ENCODE assay signal across 21 cellular contexts in the genomic region with DNA sequence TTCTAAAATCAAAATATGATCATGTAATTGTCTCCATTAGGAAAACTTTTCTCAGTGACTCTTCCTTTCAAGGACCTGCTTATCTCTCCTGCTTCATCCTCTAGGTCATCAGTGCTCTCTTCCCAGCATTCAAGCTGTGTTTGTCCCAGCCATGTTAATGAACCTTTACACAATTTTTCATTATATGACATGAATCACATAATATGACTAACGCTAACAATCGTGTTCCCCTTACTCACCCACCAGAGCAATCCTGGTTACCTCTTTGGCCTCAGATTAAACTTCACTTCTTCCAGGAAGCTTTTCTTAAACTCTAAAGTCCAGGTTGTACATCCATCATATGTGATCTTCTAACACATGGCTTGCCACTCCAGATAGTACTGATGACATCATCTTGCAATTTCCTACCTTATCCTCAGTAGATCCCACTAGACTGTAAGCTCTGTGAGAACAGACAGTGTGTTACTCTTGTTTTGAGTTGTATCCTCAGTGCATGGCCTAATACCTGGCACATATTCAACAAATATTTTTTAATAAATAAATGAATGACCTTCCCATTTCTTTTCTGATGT.
"Had no signal": no experiment of that assay in that cellular context is flagged by ENCODE, and none has a peak within 500 bp of the region (broad histone marks: within the 10 kb centered on the region; RNA-seq: fewer than 3 reads in every experiment).

No MANE protein-coding gene starts in this region.

- H3K9me3 Mint-ChIP-seq: nephron progenitor cell; stimulated activated naive B cell treated with anti-CD40 and anti-IgM and Interleukin-4, amounts not matched to agents 10 μg/mL and 1 μg/mL and 100 μg/mL, for 72 hours; stimulated activated naive CD8-positive, alpha-beta T cell treated with anti-CD3 and anti-CD28 coated beads, Interleukin-15, amount 100 ng/mL, for 72 hours had no signal

- H3K27ac ChIP-seq: heart right ventricle, psoas muscle, sigmoid colon, skin epidermis, testis, tibial nerve, upper lobe of right lung, vagina had no signal

- H3K36me3 ChIP-seq: heart right ventricle, sigmoid colon, tibial nerve, upper lobe of right lung, vagina had no signal

- H3K9me3 ChIP-seq: heart right ventricle, psoas muscle, sigmoid colon, testis, tibial nerve, upper lobe of right lung, vagina had no signal

- H3K4me1 Mint-ChIP-seq: naive thymus-derived CD4-positive, alpha-beta T cell; nephron progenitor cell; stimulated activated naive B cell treated with anti-CD40 and anti-IgM and Interleukin-4, amounts not matched to agents 10 μg/mL and 1 μg/mL and 100 μg/mL, for 72 hours; stimulated activated naive CD8-positive, alpha-beta T cell treated with anti-CD3 and anti-CD28 coated beads, Interleukin-15, amount 100 ng/mL, for 72 hours had no signal

- H3K4me1 ChIP-seq: heart right ventricle, psoas muscle, sigmoid colon, testis, tibial nerve, upper lobe of right lung, vagina had no signal

- DNase-seq: dermis blood vessel endothelial cell; erythroblast; heart right ventricle; hypothalamus; kidney glomerular epithelial cell; mammary epithelial cell; naive thymus-derived CD4-positive, alpha-beta T cell; nephron progenitor cell; psoas muscle; sigmoid colon; stimulated activated CD4-positive, alpha-beta T cell treated with anti-CD3 and anti-CD28 coated beads, Interleukin-2, amount 100 ng/mL, for 24 hours; stimulated activated CD4-positive, alpha-beta T cell treated with anti-CD3 and anti-CD28 coated beads, Interleukin-4, amount 100 ng/mL, for 4 hours; stimulated activated naive B cell treated with anti-CD40 and anti-IgM and Interleukin-4, amounts not matched to agents 10 μg/mL and 1 μg/mL and 100 μg/mL, for 72 hours; stimulated activated naive CD8-positive, alpha-beta T cell treated with anti-CD3 and anti-CD28 coated beads, Interleukin-15, amount 100 ng/mL, for 72 hours; testis; upper lobe of right lung had no signal

- H3K27me3 ChIP-seq: heart right ventricle, sigmoid colon, testis, tibial nerve, upper lobe of right lung, vagina had no signal

- H3K4me3 ChIP-seq: heart right ventricle, psoas muscle, sigmoid colon, skin epidermis, testis, tibial nerve, upper lobe of right lung, vagina had no signal

- H3K27ac Mint-ChIP-seq: naive thymus-derived CD4-positive, alpha-beta T cell; nephron progenitor cell; stimulated activated naive B cell treated with anti-CD40 and anti-IgM and Interleukin-4, amounts not matched to agents 10 μg/mL and 1 μg/mL and 100 μg/mL, for 72 hours; stimulated activated naive CD8-positive, alpha-beta T cell treated with anti-CD3 and anti-CD28 coated beads, Interleukin-15, amount 100 ng/mL, for 72 hours had no signal

- FAIRE-seq: frontal cortex, islet of Langerhans had no signal

- H3K36me3 Mint-ChIP-seq: stimulated activated naive B cell treated with anti-CD40 and anti-IgM and Interleukin-4, amounts not matched to agents 10 μg/mL and 1 μg/mL and 100 μg/mL, for 72 hours had no signal

- H3K27me3 Mint-ChIP-seq: stimulated activated naive B cell treated with anti-CD40 and anti-IgM and Interleukin-4, amounts not matched to agents 10 μg/mL and 1 μg/mL and 100 μg/mL, for 72 hours; stimulated activated naive CD8-positive, alpha-beta T cell treated with anti-CD3 and anti-CD28 coated beads, Interleukin-15, amount 100 ng/mL, for 72 hours had no signal

- H3K4me3 Mint-ChIP-seq: naive thymus-derived CD4-positive, alpha-beta T cell; nephron progenitor cell; stimulated activated naive B cell treated with anti-CD40 and anti-IgM and Interleukin-4, amounts not matched to agents 10 μg/mL and 1 μg/mL and 100 μg/mL, for 72 hours; stimulated activated naive CD8-positive, alpha-beta T cell treated with anti-CD3 and anti-CD28 coated beads, Interleukin-15, amount 100 ng/mL, for 72 hours had no signal
